Comparison of ENCODE assay signal across 13 cellular contexts in genomic region chr10:452512-453504, GRCh38.
DNase-seq lines count a peak whose midpoint lies in the region; TF ChIP-seq lines count a peak whose summit lies in the region.
"Had no signal": no experiment of that assay in that cellular context is flagged by ENCODE, and none has a peak within 500 bp of the region (broad histone marks: within the 10 kb centered on the region; RNA-seq: fewer than 3 reads in every experiment).

No MANE protein-coding gene starts in this region.

- no peak overlapping the region for H3K27ac ChIP-seq in H9 (ENCODE audit: insufficient read length, low read depth, low read length)
- H3K27ac ChIP-seq in layer of hippocampus (ENCODE audit: low read depth, low read length): peak overlapping the region; percentile 3
- H3K27ac ChIP-seq in sigmoid colon: peak overlapping the region; percentile 69 to 83 (median 74)

- H3K27me3 Mint-ChIP-seq in H9 (ENCODE audit: low read depth): no peaks in the 10 kb centered on the region

- no peaks in the 10 kb centered on the region for H4K20me1 ChIP-seq in H9 (ENCODE audit: control insufficient read depth, insufficient read depth, insufficient read length)

- no peak overlapping the region for H3T11ph ChIP-seq in H9 (ENCODE audit: low read length)

- H3K36me3 Mint-ChIP-seq in H9 (ENCODE audit: insufficient read depth in 1 of 3, low read depth in 3 of 3): no peaks in the 10 kb centered on the region; a peak in 1 of 7 replicates

- H3K9ac ChIP-seq in H9 (ENCODE audit: extremely low read depth, insufficient read length, low read length): no peak overlapping the region

- DNase-seq in H9: no peak
- peak; percentile 46 for DNase-seq in astrocyte of the hippocampus (ENCODE audit: low read depth, low spot score)
- peak; percentile 82 for DNase-seq in sigmoid colon
- DNase-seq in NCI-H526 treated with DMSO at 0.1 percent for 48 hours (lab: John Stamatoyannopoulos, UW): no peak
- DNase-seq in NCI-H82 (lab: John Stamatoyannopoulos, UW): no peak
- no peak for DNase-seq in GM20000 (ENCODE audit: low spot score)
- DNase-seq in stimulated activated naive CD4-positive, alpha-beta T cell treated with Interleukin-2 at 50 U/mL for 16 hours (lab: John Stamatoyannopoulos, UW): no peak
- DNase-seq: activated CD4-positive, alpha-beta T cell treated with anti-CD3 and anti-CD28 coated beads, Interleukin-2, amount 50 U/mL, for 4 hours; CD8-positive, alpha-beta memory T cell; GDM1; NCI-H226 had no signal

- no peak overlapping the region for H3K4me3 ChIP-seq in sigmoid colon
- H3K4me3 ChIP-seq: HAP-1 had no signal

- TF ChIP-seq CTCF in H9 (conservative IDR thresholded peaks at IDR 0.05): no peak
- peak in 1 of 4 experiments; percentile 20 for TF ChIP-seq CTCF in sigmoid colon (IDR thresholded peaks at IDR 0.05)
- no peak for TF ChIP-seq CTCF in GM20000 (IDR thresholded peaks at IDR 0.05; ENCODE audit: extremely low read depth, missing control alignments)

- H3K79me1 ChIP-seq in H9 (ENCODE audit: insufficient read depth, low read depth, low read length, poor library complexity, severe bottlenecking): no peaks in the 10 kb centered on the region

- H2BK15ac ChIP-seq in H9 (ENCODE audit: low read depth, low read length): no peak overlapping the region

- H3K18ac ChIP-seq in H9 (ENCODE audit: insufficient read length, low read depth, low read length): no peak overlapping the region

- no peak overlapping the region for H3K4me2 ChIP-seq in H9 (ENCODE audit: insufficient read depth, insufficient read length, low read length)

- WGBS in H9 (ENCODE audit: extremely low coverage, insufficient read length, low lambda C conversion rate): no CpG with 5 or more reads among the region's 25 CpGs
- WGBS in sigmoid colon, 2 donors: 91 to 94% methylated on average over 25 of the region's 25 CpGs

- no peak overlapping the region for H2BK12ac ChIP-seq in H9 (ENCODE audit: insufficient read length, low read depth, low read length)

- intact Hi-C loops in sigmoid colon (cut with DNase I): loop anchor here (5.0 kb wide), 3 partner anchors 71 to 334 kb away; partner anchors contain the start of gene DIP2C

- no peak overlapping the region for H3K14ac ChIP-seq in H9 (ENCODE audit: insufficient read depth, low read length)

- H3K79me2 ChIP-seq in H9 (ENCODE audit: insufficient read depth, low read length): no peaks in the 10 kb centered on the region

- no peak overlapping the region for H3K4me3 Mint-ChIP-seq in H9

- no peak overlapping the region for H2BK5ac ChIP-seq in H9 (ENCODE audit: insufficient read length, low read length)

- no peak overlapping the region for H3K56ac ChIP-seq in H9 (ENCODE audit: insufficient read length, low read depth, low read length)

- no peak overlapping the region for H2AK5ac ChIP-seq in H9 (ENCODE audit: insufficient read length, low read length)

- H3K23me2 ChIP-seq in H9 (ENCODE audit: insufficient read length, low read depth, low read length, poor library complexity, severe bottlenecking): no peaks in the 10 kb centered on the region

- peak overlapping the region in 2 of 3 experiments; percentile 25 to 33; a peak in 3 of 7 replicates for H3K27ac Mint-ChIP-seq in H9

- no peaks in the 10 kb centered on the region for H3K27me3 ChIP-seq in H9 (ENCODE audit: insufficient read depth, low read length)
- no peaks in the 10 kb centered on the region for H3K27me3 ChIP-seq in layer of hippocampus (ENCODE audit: control insufficient read depth, insufficient read depth, low read length)
- H3K27me3 ChIP-seq in sigmoid colon: no peaks in the 10 kb centered on the region

- peaks cover 7 to 13% of the 10 kb centered on the region in 2 experiments for H3K4me1 Mint-ChIP-seq in H9

- no peaks in the 10 kb centered on the region for H3K36me3 ChIP-seq in sigmoid colon
- H3K36me3 ChIP-seq: HAP-1 had no signal

- H3K9me3 ChIP-seq in H9 (ENCODE audit: control insufficient read depth, low read depth, low read length): no peaks in the 10 kb centered on the region
- no peaks in the 10 kb centered on the region for H3K9me3 ChIP-seq in sigmoid colon
- H3K9me3 ChIP-seq: HAP-1 had no signal

- no peaks in the 10 kb centered on the region; a peak in 1 of 5 replicates for H3K9me3 Mint-ChIP-seq in H9
- H3K9me3 Mint-ChIP-seq: CD8-positive, alpha-beta memory T cell had no signal

- H3K23ac ChIP-seq in H9 (ENCODE audit: insufficient read length, low read depth, low read length): no peak overlapping the region

- H2AFZ ChIP-seq in H9 (ENCODE audit: low read length): no peak overlapping the region

- TF ChIP-seq EP300 in sigmoid colon (IDR thresholded peaks at IDR 0.05): no peak

- no peak overlapping the region for H4K8ac ChIP-seq in H9 (replicated peaks; ENCODE audit: insufficient read length, low read depth, low read length)

- no peak overlapping the region for H4K91ac ChIP-seq in H9 (ENCODE audit: insufficient read length, low read depth, low read length)

- no peak overlapping the region for H3K4ac ChIP-seq in H9 (ENCODE audit: low read depth, low read length)

- no peak overlapping the region for H2BK120ac ChIP-seq in H9 (ENCODE audit: low read depth, low read length, poor library complexity, severe bottlenecking)

- H2BK20ac ChIP-seq in H9 (ENCODE audit: low read depth, low read length, poor library complexity, severe bottlenecking): no peak overlapping the region

- H3K4me1 ChIP-seq in H9 (ENCODE audit: insufficient read depth, low read length) (no peaks in the 10 kb centered on the region; the same call in 1 of the 2 replicates), sigmoid colon (peaks cover 0 to 70% (median 59%) of the 10 kb centered on the region in 4 donors)
- H3K4me1 ChIP-seq: HAP-1 had no signal

- no peak overlapping the region for H4K5ac ChIP-seq in H9 (ENCODE audit: insufficient read length, low read depth, low read length)

- TF ChIP-seq POLR2A in sigmoid colon (IDR thresholded peaks at IDR 0.05): no peak

Comparison
In these comparisons a context has a peak if more than half of its experiments do, and no peak if none do; other contexts are left out.
1. DNase-seq: peak in astrocyte of the hippocampus (single experiment) and sigmoid colon (single experiment); none in H9 (single experiment), NCI-H526 treated with DMSO at 0.1 percent for 48 hours (single experiment), NCI-H82 (single experiment), GM20000 (single experiment) and stimulated activated naive CD4-positive, alpha-beta T cell treated with Interleukin-2 at 50 U/mL for 16 hours (single experiment).